In the genomic region with DNA sequence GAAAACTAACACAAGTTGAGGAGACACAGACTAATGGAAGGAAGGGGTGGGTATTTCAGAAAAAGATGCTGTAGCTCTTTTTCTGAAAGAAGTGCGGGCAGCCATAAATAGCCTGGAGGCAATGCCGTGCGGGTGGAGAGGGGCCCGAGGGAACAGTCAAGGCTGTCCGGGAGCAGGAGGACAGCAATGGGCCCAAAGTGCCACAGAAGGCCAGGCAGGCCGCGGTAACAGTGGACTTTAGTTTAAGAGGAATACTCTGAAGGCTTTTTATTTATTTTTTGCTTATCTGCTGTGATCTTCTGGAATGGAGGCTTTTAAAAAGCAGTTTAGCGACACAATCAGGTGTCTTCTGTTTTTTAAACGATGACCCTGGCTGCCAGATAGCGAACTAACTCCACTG, we compare ENCODE assay signal across 1 cellular context.
A peak's percentile ranks its signal among the peaks of the same experiment; 100 is the strongest.
TF ChIP-seq lines count a peak whose summit lies in the region.

No MANE protein-coding gene starts in this region.

TF ChIP-seq in HepG2, 621 proteins besides CTCF, POLR2A, EP300 and RAD21 (continues in another document):
- TF ChIP-seq, protein P1, sequence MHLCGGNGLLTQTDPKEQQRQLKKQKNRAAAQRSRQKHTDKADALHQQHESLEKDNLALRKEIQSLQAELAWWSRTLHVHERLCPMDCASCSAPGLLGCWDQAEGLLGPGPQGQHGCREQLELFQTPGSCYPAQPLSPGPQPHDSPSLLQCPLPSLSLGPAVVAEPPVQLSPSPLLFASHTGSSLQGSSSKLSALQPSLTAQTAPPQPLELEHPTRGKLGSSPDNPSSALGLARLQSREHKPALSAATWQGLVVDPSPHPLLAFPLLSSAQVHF (CRISPR knock-in tag; IDR thresholded peaks at IDR 0.05): no peak
- TF ChIP-seq ZMYM4 (CRISPR knock-in tag; IDR thresholded peaks at IDR 0.05) (no peak), RXRB (CRISPR knock-in tag; IDR thresholded peaks at IDR 0.05; ENCODE audit: borderline replicate concordance) (no peak), ZFP90 (CRISPR knock-in tag; IDR thresholded peaks at IDR 0.05; ENCODE audit: borderline replicate concordance) (peak; percentile 80; the same call in 1 of the 2 replicates), SAP130 (CRISPR knock-in tag; IDR thresholded peaks at IDR 0.05; ENCODE audit: low read depth) (peak; percentile 17; the same call in 1 of the 2 replicates), MAFG (CRISPR knock-in tag; IDR thresholded peaks at IDR 0.05) (no peak), ZMAT3 (CRISPR knock-in tag; conservative IDR thresholded peaks at IDR 0.05) (no peak), ZNF772 (CRISPR knock-in tag; IDR thresholded peaks at IDR 0.05) (no peak), ISL2 (CRISPR knock-in tag; IDR thresholded peaks at IDR 0.05) (peak; percentile 31; the same call in 1 of the 2 replicates), U2AF1 (optimal IDR thresholded peaks at IDR 0.05; ENCODE audit: low read depth, low read length) (no peak), TAF1 (CRISPR knock-in tag; IDR thresholded peaks at IDR 0.05) (no peak), ZNF335 (CRISPR knock-in tag; IDR thresholded peaks at IDR 0.05) (no peak), ZNF605 (CRISPR knock-in tag; IDR thresholded peaks at IDR 0.05) (0 out of 2 replicates have a peak, but pooled peaks have one; percentile 32), HDAC2 (CRISPR knock-in tag; IDR thresholded peaks at IDR 0.05) (0 out of 2 replicates have a peak, but pooled peaks have one; percentile 46), XRCC5 (optimal IDR thresholded peaks at IDR 0.05; ENCODE audit: low read length) (peak; percentile 33), ZNF577 (CRISPR knock-in tag; IDR thresholded peaks at IDR 0.05; ENCODE audit: borderline replicate concordance, low read depth) (no peak), NRL (CRISPR knock-in tag; IDR thresholded peaks at IDR 0.05; ENCODE audit: borderline replicate concordance) (no peak), ZNF263 (CRISPR knock-in tag; IDR thresholded peaks at IDR 0.05) (peak; percentile 75), MYNN (CRISPR knock-in tag; IDR thresholded peaks at IDR 0.05; ENCODE audit: low read depth) (no peak), SIN3A (IDR thresholded peaks at IDR 0.05; ENCODE audit: borderline replicate concordance, low read depth, low read length) (no peak), ZNF775 (CRISPR knock-in tag; IDR thresholded peaks at IDR 0.05; ENCODE audit: borderline replicate concordance) (no peak), ZNF556 (CRISPR knock-in tag; IDR thresholded peaks at IDR 0.05; ENCODE audit: borderline replicate concordance) (no peak)
- TF ChIP-seq, protein P2, sequence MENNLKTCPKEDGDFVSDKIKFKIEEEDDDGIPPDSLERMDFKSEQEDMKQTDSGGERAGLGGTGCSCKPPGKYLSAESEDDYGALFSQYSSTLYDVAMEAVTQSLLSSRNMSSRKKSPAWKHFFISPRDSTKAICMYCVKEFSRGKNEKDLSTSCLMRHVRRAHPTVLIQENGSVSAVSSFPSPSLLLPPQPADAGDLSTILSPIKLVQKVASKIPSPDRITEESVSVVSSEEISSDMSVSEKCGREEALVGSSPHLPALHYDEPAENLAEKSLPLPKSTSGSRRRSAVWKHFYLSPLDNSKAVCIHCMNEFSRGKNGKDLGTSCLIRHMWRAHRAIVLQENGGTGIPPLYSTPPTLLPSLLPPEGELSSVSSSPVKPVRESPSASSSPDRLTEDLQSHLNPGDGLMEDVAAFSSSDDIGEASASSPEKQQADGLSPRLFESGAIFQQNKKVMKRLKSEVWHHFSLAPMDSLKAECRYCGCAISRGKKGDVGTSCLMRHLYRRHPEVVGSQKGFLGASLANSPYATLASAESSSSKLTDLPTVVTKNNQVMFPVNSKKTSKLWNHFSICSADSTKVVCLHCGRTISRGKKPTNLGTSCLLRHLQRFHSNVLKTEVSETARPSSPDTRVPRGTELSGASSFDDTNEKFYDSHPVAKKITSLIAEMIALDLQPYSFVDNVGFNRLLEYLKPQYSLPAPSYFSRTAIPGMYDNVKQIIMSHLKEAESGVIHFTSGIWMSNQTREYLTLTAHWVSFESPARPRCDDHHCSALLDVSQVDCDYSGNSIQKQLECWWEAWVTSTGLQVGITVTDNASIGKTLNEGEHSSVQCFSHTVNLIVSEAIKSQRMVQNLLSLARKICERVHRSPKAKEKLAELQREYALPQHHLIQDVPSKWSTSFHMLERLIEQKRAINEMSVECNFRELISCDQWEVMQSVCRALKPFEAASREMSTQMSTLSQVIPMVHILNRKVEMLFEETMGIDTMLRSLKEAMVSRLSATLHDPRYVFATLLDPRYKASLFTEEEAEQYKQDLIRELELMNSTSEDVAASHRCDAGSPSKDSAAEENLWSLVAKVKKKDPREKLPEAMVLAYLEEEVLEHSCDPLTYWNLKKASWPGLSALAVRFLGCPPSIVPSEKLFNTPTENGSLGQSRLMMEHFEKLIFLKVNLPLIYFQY (CRISPR knock-in tag; IDR thresholded peaks at IDR 0.05; ENCODE audit: borderline replicate concordance): 0 out of 2 replicates have a peak, but pooled peaks have one; percentile 41
- TF ChIP-seq, protein P3, sequence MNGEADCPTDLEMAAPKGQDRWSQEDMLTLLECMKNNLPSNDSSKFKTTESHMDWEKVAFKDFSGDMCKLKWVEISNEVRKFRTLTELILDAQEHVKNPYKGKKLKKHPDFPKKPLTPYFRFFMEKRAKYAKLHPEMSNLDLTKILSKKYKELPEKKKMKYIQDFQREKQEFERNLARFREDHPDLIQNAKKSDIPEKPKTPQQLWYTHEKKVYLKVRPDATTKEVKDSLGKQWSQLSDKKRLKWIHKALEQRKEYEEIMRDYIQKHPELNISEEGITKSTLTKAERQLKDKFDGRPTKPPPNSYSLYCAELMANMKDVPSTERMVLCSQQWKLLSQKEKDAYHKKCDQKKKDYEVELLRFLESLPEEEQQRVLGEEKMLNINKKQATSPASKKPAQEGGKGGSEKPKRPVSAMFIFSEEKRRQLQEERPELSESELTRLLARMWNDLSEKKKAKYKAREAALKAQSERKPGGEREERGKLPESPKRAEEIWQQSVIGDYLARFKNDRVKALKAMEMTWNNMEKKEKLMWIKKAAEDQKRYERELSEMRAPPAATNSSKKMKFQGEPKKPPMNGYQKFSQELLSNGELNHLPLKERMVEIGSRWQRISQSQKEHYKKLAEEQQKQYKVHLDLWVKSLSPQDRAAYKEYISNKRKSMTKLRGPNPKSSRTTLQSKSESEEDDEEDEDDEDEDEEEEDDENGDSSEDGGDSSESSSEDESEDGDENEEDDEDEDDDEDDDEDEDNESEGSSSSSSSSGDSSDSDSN (CRISPR knock-in tag; IDR thresholded peaks at IDR 0.05): peak; percentile 78
- TF ChIP-seq, protein P4, sequence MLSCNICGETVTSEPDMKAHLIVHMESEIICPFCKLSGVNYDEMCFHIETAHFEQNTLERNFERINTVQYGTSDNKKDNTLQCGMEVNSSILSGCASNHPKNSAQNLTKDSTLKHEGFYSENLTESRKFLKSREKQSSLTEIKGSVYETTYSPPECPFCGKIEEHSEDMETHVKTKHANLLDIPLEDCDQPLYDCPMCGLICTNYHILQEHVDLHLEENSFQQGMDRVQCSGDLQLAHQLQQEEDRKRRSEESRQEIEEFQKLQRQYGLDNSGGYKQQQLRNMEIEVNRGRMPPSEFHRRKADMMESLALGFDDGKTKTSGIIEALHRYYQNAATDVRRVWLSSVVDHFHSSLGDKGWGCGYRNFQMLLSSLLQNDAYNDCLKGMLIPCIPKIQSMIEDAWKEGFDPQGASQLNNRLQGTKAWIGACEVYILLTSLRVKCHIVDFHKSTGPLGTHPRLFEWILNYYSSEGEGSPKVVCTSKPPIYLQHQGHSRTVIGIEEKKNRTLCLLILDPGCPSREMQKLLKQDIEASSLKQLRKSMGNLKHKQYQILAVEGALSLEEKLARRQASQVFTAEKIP (CRISPR knock-in tag; IDR thresholded peaks at IDR 0.05; ENCODE audit: borderline replicate concordance): no peak
- TF ChIP-seq, protein P5, sequence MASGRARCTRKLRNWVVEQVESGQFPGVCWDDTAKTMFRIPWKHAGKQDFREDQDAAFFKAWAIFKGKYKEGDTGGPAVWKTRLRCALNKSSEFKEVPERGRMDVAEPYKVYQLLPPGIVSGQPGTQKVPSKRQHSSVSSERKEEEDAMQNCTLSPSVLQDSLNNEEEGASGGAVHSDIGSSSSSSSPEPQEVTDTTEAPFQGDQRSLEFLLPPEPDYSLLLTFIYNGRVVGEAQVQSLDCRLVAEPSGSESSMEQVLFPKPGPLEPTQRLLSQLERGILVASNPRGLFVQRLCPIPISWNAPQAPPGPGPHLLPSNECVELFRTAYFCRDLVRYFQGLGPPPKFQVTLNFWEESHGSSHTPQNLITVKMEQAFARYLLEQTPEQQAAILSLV (CRISPR knock-in tag; IDR thresholded peaks at IDR 0.05; ENCODE audit: borderline replicate concordance): no peak
- TF ChIP-seq, protein P6, sequence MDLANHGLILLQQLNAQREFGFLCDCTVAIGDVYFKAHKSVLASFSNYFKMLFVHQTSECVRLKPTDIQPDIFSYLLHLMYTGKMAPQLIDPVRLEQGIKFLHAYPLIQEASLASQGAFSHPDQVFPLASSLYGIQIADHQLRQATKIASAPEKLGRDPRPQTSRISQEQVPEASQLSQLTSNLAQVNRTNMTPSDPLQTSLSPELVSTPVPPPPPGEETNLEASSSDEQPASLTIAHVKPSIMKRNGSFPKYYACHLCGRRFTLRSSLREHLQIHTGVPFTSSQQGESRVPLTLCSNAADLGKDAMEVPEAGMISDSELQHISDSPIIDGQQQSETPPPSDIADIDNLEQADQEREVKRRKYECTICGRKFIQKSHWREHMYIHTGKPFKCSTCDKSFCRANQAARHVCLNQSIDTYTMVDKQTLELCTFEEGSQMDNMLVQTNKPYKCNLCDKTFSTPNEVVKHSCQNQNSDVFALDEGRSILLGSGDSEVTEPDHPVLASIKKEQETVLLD (CRISPR knock-in tag; IDR thresholded peaks at IDR 0.05; ENCODE audit: low read depth): no peak
- TF ChIP-seq, protein P7, sequence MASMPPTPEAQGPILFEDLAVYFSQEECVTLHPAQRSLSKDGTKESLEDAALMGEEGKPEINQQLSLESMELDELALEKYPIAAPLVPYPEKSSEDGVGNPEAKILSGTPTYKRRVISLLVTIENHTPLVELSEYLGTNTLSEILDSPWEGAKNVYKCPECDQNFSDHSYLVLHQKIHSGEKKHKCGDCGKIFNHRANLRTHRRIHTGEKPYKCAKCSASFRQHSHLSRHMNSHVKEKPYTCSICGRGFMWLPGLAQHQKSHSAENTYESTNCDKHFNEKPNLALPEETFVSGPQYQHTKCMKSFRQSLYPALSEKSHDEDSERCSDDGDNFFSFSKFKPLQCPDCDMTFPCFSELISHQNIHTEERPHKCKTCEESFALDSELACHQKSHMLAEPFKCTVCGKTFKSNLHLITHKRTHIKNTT (CRISPR knock-in tag; IDR thresholded peaks at IDR 0.05): no peak
- TF ChIP-seq, protein P8, sequence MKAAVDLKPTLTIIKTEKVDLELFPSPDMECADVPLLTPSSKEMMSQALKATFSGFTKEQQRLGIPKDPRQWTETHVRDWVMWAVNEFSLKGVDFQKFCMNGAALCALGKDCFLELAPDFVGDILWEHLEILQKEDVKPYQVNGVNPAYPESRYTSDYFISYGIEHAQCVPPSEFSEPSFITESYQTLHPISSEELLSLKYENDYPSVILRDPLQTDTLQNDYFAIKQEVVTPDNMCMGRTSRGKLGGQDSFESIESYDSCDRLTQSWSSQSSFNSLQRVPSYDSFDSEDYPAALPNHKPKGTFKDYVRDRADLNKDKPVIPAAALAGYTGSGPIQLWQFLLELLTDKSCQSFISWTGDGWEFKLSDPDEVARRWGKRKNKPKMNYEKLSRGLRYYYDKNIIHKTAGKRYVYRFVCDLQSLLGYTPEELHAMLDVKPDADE (CRISPR knock-in tag; IDR thresholded peaks at IDR 0.05): no peak
- TF ChIP-seq, protein P9, sequence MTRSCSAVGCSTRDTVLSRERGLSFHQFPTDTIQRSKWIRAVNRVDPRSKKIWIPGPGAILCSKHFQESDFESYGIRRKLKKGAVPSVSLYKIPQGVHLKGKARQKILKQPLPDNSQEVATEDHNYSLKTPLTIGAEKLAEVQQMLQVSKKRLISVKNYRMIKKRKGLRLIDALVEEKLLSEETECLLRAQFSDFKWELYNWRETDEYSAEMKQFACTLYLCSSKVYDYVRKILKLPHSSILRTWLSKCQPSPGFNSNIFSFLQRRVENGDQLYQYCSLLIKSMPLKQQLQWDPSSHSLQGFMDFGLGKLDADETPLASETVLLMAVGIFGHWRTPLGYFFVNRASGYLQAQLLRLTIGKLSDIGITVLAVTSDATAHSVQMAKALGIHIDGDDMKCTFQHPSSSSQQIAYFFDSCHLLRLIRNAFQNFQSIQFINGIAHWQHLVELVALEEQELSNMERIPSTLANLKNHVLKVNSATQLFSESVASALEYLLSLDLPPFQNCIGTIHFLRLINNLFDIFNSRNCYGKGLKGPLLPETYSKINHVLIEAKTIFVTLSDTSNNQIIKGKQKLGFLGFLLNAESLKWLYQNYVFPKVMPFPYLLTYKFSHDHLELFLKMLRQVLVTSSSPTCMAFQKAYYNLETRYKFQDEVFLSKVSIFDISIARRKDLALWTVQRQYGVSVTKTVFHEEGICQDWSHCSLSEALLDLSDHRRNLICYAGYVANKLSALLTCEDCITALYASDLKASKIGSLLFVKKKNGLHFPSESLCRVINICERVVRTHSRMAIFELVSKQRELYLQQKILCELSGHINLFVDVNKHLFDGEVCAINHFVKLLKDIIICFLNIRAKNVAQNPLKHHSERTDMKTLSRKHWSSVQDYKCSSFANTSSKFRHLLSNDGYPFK (CRISPR knock-in tag; IDR thresholded peaks at IDR 0.05; ENCODE audit: borderline replicate concordance): peak; percentile 62; the same call in 1 of the 2 replicates
- TF ChIP-seq, protein P10, sequence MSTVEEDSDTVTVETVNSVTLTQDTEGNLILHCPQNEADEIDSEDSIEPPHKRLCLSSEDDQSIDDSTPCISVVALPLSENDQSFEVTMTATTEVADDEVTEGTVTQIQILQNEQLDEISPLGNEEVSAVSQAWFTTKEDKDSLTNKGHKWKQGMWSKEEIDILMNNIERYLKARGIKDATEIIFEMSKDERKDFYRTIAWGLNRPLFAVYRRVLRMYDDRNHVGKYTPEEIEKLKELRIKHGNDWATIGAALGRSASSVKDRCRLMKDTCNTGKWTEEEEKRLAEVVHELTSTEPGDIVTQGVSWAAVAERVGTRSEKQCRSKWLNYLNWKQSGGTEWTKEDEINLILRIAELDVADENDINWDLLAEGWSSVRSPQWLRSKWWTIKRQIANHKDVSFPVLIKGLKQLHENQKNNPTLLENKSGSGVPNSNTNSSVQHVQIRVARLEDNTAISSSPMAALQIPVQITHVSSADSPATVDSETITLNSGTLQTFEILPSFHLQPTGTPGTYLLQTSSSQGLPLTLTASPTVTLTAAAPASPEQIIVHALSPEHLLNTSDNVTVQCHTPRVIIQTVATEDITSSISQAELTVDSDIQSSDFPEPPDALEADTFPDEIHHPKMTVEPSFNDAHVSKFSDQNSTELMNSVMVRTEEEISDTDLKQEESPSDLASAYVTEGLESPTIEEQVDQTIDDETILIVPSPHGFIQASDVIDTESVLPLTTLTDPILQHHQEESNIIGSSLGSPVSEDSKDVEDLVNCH (CRISPR knock-in tag; IDR thresholded peaks at IDR 0.05): no peak
- TF ChIP-seq, protein P11, sequence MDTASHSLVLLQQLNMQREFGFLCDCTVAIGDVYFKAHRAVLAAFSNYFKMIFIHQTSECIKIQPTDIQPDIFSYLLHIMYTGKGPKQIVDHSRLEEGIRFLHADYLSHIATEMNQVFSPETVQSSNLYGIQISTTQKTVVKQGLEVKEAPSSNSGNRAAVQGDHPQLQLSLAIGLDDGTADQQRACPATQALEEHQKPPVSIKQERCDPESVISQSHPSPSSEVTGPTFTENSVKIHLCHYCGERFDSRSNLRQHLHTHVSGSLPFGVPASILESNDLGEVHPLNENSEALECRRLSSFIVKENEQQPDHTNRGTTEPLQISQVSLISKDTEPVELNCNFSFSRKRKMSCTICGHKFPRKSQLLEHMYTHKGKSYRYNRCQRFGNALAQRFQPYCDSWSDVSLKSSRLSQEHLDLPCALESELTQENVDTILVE (CRISPR knock-in tag; IDR thresholded peaks at IDR 0.05): no peak
- TF ChIP-seq, protein P12, sequence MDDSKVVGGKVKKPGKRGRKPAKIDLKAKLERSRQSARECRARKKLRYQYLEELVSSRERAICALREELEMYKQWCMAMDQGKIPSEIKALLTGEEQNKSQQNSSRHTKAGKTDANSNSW (CRISPR knock-in tag; IDR thresholded peaks at IDR 0.05; ENCODE audit: borderline replicate concordance): no peak
